Comparison of ENCODE assay signal across 18 cellular contexts in genomic region chr1:228748431-228748830, GRCh38. TPM values are rescaled to one million over a fixed set of nuclear protein-coding genes. Genes with fewer than 3 reads are reported as not detected.
DNase-seq lines count a peak whose midpoint lies in the region; ATAC-seq lines count a peak whose summit lies in the region.
"Had no signal": no experiment of that assay in that cellular context is flagged by ENCODE, and none has a peak within 500 bp of the region (broad histone marks: within the 10 kb centered on the region; RNA-seq: fewer than 3 reads in every experiment).

No MANE protein-coding gene starts in this region.

- peaks cover 2% of the 10 kb centered on the region for H3K27me3 ChIP-seq in rectal smooth muscle tissue (ENCODE audit: control insufficient read depth, insufficient read depth, low read length)
- H3K27me3 ChIP-seq: BLaER1 treated with 17β-estradiol and CSF1 and Interleukin-3, amounts not matched to agents 10 nM and 100 nM; Peyer's patch; sigmoid colon; testis had no signal

- H3K27ac Mint-ChIP-seq in activated naive CD4-positive, alpha-beta T cell treated with anti-CD3 and anti-CD28 coated beads for 36 hours = no peak overlapping the region
- peak overlapping the region; percentile 48 for H3K27ac Mint-ChIP-seq in activated T-helper 17 cell treated with anti-CD3 and anti-CD28 coated beads, Interleukin-2, amount 50 U/mL, for 72 hours
- H3K27ac Mint-ChIP-seq: activated naive CD8-positive, alpha-beta T cell; stimulated activated memory B cell treated with anti-CD40 and anti-IgM and Interleukin-4, amounts not matched to agents 10 μg/mL and 1 μg/mL and 100 μg/mL, for 72 hours had no signal

- H3K36me3 Mint-ChIP-seq in activated naive CD4-positive, alpha-beta T cell treated with anti-CD3 and anti-CD28 coated beads for 36 hours (ENCODE audit: low read depth) = peaks cover 4% of the 10 kb centered on the region
- H3K36me3 Mint-ChIP-seq in activated T-helper 17 cell treated with anti-CD3 and anti-CD28 coated beads, Interleukin-2, amount 50 U/mL, for 72 hours (ENCODE audit: low read depth) = peaks cover 10% of the 10 kb centered on the region
- H3K36me3 Mint-ChIP-seq: stimulated activated memory B cell treated with anti-CD40 and anti-IgM and Interleukin-4, amounts not matched to agents 10 μg/mL and 1 μg/mL and 100 μg/mL, for 72 hours had no signal

- H3K36me3 ChIP-seq in rectal smooth muscle tissue (ENCODE audit: control insufficient read depth, insufficient read depth, low read length) = peaks cover 3% of the 10 kb centered on the region

- CTCF ChIA-PET in activated naive CD4-positive, alpha-beta T cell treated with anti-CD3 and anti-CD28 coated beads for 36 hours (lab: Charles Lee) = no interaction called here

- H3K9ac ChIP-seq in rectal smooth muscle tissue (ENCODE audit: low read length) = peak overlapping the region; percentile 1
- H3K9ac ChIP-seq: BLaER1 treated with 17β-estradiol and CSF1 and Interleukin-3, amounts not matched to agents 10 nM and 100 nM had no signal

- H3K4me1 Mint-ChIP-seq in activated naive CD4-positive, alpha-beta T cell treated with anti-CD3 and anti-CD28 coated beads for 36 hours (ENCODE audit: low read depth) = peaks cover 11% of the 10 kb centered on the region
- H3K4me1 Mint-ChIP-seq in activated T-helper 17 cell treated with anti-CD3 and anti-CD28 coated beads, Interleukin-2, amount 50 U/mL, for 72 hours = peaks cover 15% of the 10 kb centered on the region
- H3K4me1 Mint-ChIP-seq: stimulated activated memory B cell treated with anti-CD40 and anti-IgM and Interleukin-4, amounts not matched to agents 10 μg/mL and 1 μg/mL and 100 μg/mL, for 72 hours had no signal

- no peaks in the 10 kb centered on the region for H3K9me3 Mint-ChIP-seq in activated naive CD4-positive, alpha-beta T cell treated with anti-CD3 and anti-CD28 coated beads for 36 hours
- no peaks in the 10 kb centered on the region for H3K9me3 Mint-ChIP-seq in activated T-helper 17 cell treated with anti-CD3 and anti-CD28 coated beads, Interleukin-2, amount 50 U/mL, for 72 hours
- H3K9me3 Mint-ChIP-seq: stimulated activated memory B cell treated with anti-CD40 and anti-IgM and Interleukin-4, amounts not matched to agents 10 μg/mL and 1 μg/mL and 100 μg/mL, for 72 hours had no signal

- H3K4me1 ChIP-seq in rectal smooth muscle tissue (ENCODE audit: control insufficient read depth, insufficient read depth, low read length) = no peaks in the 10 kb centered on the region
- H3K4me1 ChIP-seq: Peyer's patch had no signal

- H3K27ac ChIP-seq in rectal smooth muscle tissue (ENCODE audit: low read depth, low read length) = no peak overlapping the region
- H3K27ac ChIP-seq: BLaER1 treated with 17β-estradiol and CSF1 and Interleukin-3, amounts not matched to agents 10 nM and 100 nM; Peyer's patch; sigmoid colon; testis had no signal

- H3K4me3 ChIP-seq in Jurkat, Clone E6-1 (ENCODE audit: low read length) = no peak overlapping the region
- no peak overlapping the region for H3K4me3 ChIP-seq in rectal smooth muscle tissue (ENCODE audit: low read length)
- H3K4me3 ChIP-seq: BLaER1 treated with 17β-estradiol and CSF1 and Interleukin-3, amounts not matched to agents 10 nM and 100 nM; lung; Peyer's patch; sigmoid colon; testis had no signal

- H3K4me3 Mint-ChIP-seq in activated naive CD4-positive, alpha-beta T cell treated with anti-CD3 and anti-CD28 coated beads for 36 hours = no peak overlapping the region
- peak overlapping the region; percentile 16 for H3K4me3 Mint-ChIP-seq in activated T-helper 17 cell treated with anti-CD3 and anti-CD28 coated beads, Interleukin-2, amount 50 U/mL, for 72 hours
- H3K4me3 Mint-ChIP-seq: activated naive CD8-positive, alpha-beta T cell; stimulated activated memory B cell treated with anti-CD40 and anti-IgM and Interleukin-4, amounts not matched to agents 10 μg/mL and 1 μg/mL and 100 μg/mL, for 72 hours had no signal

- peak; percentile 82 for ATAC-seq in activated T-helper 17 cell treated with anti-CD3 and anti-CD28 coated beads, Interleukin-2, amount 50 U/mL, for 72 hours (replicated peaks)
- ATAC-seq in GM18511 (IDR thresholded peaks at IDR 0.05; ENCODE audit: unreplicated experiment) = no peak
- ATAC-seq: stimulated activated memory B cell treated with anti-CD40 and anti-IgM and Interleukin-4, amounts not matched to agents 10 μg/mL and 1 μg/mL and 100 μg/mL, for 72 hours had no signal

- DNase-seq in activated naive CD4-positive, alpha-beta T cell treated with anti-CD3 and anti-CD28 coated beads for 36 hours = peak; percentile 27
- no peak for DNase-seq in activated naive CD4-positive, alpha-beta T cell (lab: John Stamatoyannopoulos, UW)
- peak; percentile 50 for DNase-seq in Jurkat, Clone E6-1 (ENCODE audit: low read depth, low spot score)
- DNase-seq in cerebellar cortex (ENCODE audit: low spot score) (no peak), DMS53 treated with DMSO at 0.1 percent for 48 hours (lab: John Stamatoyannopoulos, UW; ENCODE audit: unreplicated experiment) (no peak)
- DNase-seq: cerebellar nuclear complex, glutamatergic neuron, NCI-H510A treated with DMSO at 0.1 percent for 48 hours, Peyer's patch, sigmoid colon, testis had no signal

- peaks cover 9% of the 10 kb centered on the region for H3K27me3 Mint-ChIP-seq in activated naive CD4-positive, alpha-beta T cell treated with anti-CD3 and anti-CD28 coated beads for 36 hours (ENCODE audit: low read depth)
- H3K27me3 Mint-ChIP-seq in activated T-helper 17 cell treated with anti-CD3 and anti-CD28 coated beads, Interleukin-2, amount 50 U/mL, for 72 hours = peaks cover 4% of the 10 kb centered on the region

- intact Hi-C loops in activated naive CD4-positive, alpha-beta T cell treated with anti-CD3 and anti-CD28 coated beads for 36 hours (cut with micrococcal nuclease) = no loop called here

RNA-seq across cellular contexts. Expression of gene RHOU, which starts 13.2 kb away (rescaled TPM):
- total RNA-seq in activated naive CD4-positive, alpha-beta T cell treated with anti-CD3 and anti-CD28 coated beads for 36 hours = under 1 TPM; 0.17 to 0.35 TPM
- polyA plus RNA-seq in Jurkat, Clone E6-1 (2012; ENCODE audit: insufficient read depth, insufficient read length) = 11.7 TPM
- 1 to 10 TPM; 1.4 to 2.1 TPM for total RNA-seq in activated T-helper 17 cell treated with anti-CD3 and anti-CD28 coated beads, Interleukin-2, amount 50 U/mL, for 72 hours

Comparison
In these comparisons a context has a peak if more than half of its experiments do, and no peak if none do; other contexts are left out.
1. DNase-seq: peak in activated naive CD4-positive, alpha-beta T cell treated with anti-CD3 and anti-CD28 coated beads for 36 hours (single experiment) and Jurkat, Clone E6-1 (single experiment); none in activated naive CD4-positive, alpha-beta T cell (0 of 4), cerebellar cortex (single experiment) and DMS53 treated with DMSO at 0.1 percent for 48 hours (single experiment).